8 cellular contexts compared by ENCODE assay signal in the genomic region with DNA sequence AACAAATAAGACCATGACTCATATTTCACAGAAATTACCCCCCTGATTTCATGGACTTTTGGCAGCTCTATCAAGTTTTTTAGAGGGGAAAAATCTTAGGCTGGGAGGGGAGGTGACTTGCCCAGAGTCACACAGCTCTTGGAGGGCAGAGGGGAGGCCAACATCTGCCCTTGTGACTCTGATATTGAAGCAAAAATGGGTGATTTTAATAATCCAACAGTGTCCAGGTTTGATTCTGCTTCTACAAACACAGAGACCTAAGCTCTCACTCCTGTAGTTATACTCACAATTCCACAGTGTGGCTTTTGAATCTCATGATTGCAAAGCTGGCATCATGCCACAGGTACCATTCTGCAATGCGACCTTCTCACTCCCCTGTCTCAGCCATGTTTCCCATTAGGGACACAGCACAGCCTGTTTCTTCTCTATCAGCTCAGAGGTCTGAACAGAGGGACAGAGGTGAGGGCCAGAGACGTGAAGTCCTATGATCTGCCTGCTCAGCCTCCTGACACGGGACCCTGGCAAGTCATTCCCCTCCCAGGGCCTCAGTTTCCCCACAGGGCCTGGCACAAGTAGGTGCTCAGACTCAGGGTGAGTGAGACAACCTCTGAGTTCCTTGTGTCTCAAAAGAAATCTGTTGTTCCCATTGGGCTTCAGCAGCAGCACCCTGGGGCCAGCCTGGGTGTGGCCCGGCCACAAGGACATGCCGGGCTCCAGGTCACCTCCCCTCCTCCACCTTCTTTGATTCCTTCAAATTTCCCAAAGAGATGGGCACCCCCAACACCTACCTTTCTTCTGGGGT. TPM values are rescaled to one million over a fixed set of nuclear protein-coding genes. Genes with fewer than 3 reads are reported as not detected.
A peak's percentile ranks its signal among the peaks of the same experiment; 100 is the strongest.
DNase-seq lines count a peak whose midpoint lies in the region; ATAC-seq, FAIRE-seq and TF ChIP-seq lines count a peak whose summit lies in the region.

No MANE protein-coding gene starts in this region.

- TF ChIP-seq CTCF in Calu3 (IDR thresholded peaks at IDR 0.05; ENCODE audit: unreplicated experiment) (no peak), D721Med (IDR thresholded peaks at IDR 0.05; ENCODE audit: insufficient read depth, missing control alignments) (no peak)

- WGBS in HUES64: 80% methylated on average over 5 of the region's 5 CpGs
- whole genome bisulfite sequencing in adipose tissue, 3 donors: 0 to 1% (median 1%) methylated on average over 5 of the region's 5 CpGs

- intact Hi-C loops in Calu3 (cut with micrococcal nuclease; ENCODE audit: unreplicated experiment): loop anchor here (2.0 kb wide), 1 partner anchor 14 kb away; the partner anchor contains the start of gene APOL1

- H3K4me1 ChIP-seq in HUES64 (ENCODE audit: insufficient read depth, low read length): peaks cover 14% of the 10 kb centered on the region

- CTCF ChIA-PET in Calu3 (lab: Charles Lee): interaction anchor here (0.9 to 4.3 kb wide), 5 partner anchors 13 to 48 kb away, joined by 3 to 63 read pairs (median 4); partner anchors contain the start of gene APOL1

- H3K9me3 Mint-ChIP-seq in Calu3 (ENCODE audit: low read depth, unreplicated experiment): peaks cover 4% of the 10 kb centered on the region

- TSS peak; percentile 39 for BruUV-seq in Calu3 (replicated peaks; lab: Mats Ljungman, UMichigan)

- H3K9ac ChIP-seq in HUES64 (ENCODE audit: low read depth, low read length): peak overlapping the region; percentile 60

- peak; percentile 26 for ATAC-seq in stimulated activated naive CD8-positive, alpha-beta T cell treated with anti-CD3 and anti-CD28 coated beads, Interleukin-15, Interleukin-2, amounts not matched to agents 100 U/mL and 50 U/mL, for 24 hours
- ATAC-seq in HG03354 (IDR thresholded peaks at IDR 0.05; ENCODE audit: poor library complexity, severe bottlenecking, unreplicated experiment): no peak

- H3K27ac Mint-ChIP-seq in Calu3 (ENCODE audit: unreplicated experiment): peak overlapping the region; percentile 95

- H3K4me1 Mint-ChIP-seq in Calu3 (ENCODE audit: low read depth, unreplicated experiment): peaks cover 68% of the 10 kb centered on the region

- DNase-seq in Calu3 (no peak), amniotic stem cell (lab: John Stamatoyannopoulos, UW) (no peak), D721Med (ENCODE audit: insufficient read length, low spot score) (no peak)
- DNase-seq in stimulated activated naive CD8-positive, alpha-beta T cell treated with anti-CD3 and anti-CD28 coated beads, Interleukin-15, Interleukin-2, amounts not matched to agents 100 U/mL and 50 U/mL, for 24 hours: peak; percentile 18

- H3K36me3 Mint-ChIP-seq in Calu3 (ENCODE audit: insufficient read depth, unreplicated experiment): peaks cover 60% of the 10 kb centered on the region

- H3K9me3 ChIP-seq in HUES64 (ENCODE audit: insufficient read depth, low read depth, low read length) (no peaks in the 10 kb centered on the region), iPS-18c (ENCODE audit: control insufficient read depth, insufficient read depth, low read length) (no peaks in the 10 kb centered on the region)

- H3K27me3 ChIP-seq in HUES64 (ENCODE audit: insufficient read depth, low read length): no peaks in the 10 kb centered on the region

- no peaks in the 10 kb centered on the region for H3K27me3 Mint-ChIP-seq in Calu3 (ENCODE audit: unreplicated experiment)

- peak overlapping the region; percentile 60 for H3K4me3 ChIP-seq in HUES64 (ENCODE audit: low read length)
- peak overlapping the region; percentile 35 for H3K4me3 ChIP-seq in iPS-18c (ENCODE audit: insufficient read depth, low read depth, low read length)

- H3K27ac ChIP-seq in HUES64 (ENCODE audit: low read depth, low read length) (no peak overlapping the region), adipose tissue (ENCODE audit: low read depth, low read length) (peak overlapping the region; percentile 61)

- no peak for FAIRE-seq in D721Med (lab: Jason Lieb, UNC)

- H3K36me3 ChIP-seq in HUES64 (ENCODE audit: insufficient read depth, low read length): no peaks in the 10 kb centered on the region

- peak overlapping the region; percentile 97 for H3K4me3 Mint-ChIP-seq in Calu3 (ENCODE audit: low read depth, unreplicated experiment)

RNA-seq across cellular contexts. Expression of gene APOL2, which starts 0.8 kb away (rescaled TPM):
- 90.1 and 154 TPM in 2 replicates for total RNA-seq in Calu3 (2022)
- 6.0 TPM for polyA plus RNA-seq in HUES64 (2013, experiment 1 of 2)
- polyA plus RNA-seq in HUES64 (2013, experiment 2 of 2): 8.5 TPM
- 10 to 100 TPM; 20.7 to 56.8 (median 33.7) TPM for polyA plus RNA-seq in adipose tissue

RNA-seq across cellular contexts. Expression of gene APOL1, which starts 14.4 kb away (rescaled TPM):
- 313 and 501 TPM in 2 replicates for total RNA-seq in Calu3 (2022)
- polyA plus RNA-seq in HUES64 (2013, experiment 1 of 2): not detected
- polyA plus RNA-seq in HUES64 (2013, experiment 2 of 2): not detected
- polyA plus RNA-seq in adipose tissue: 10 to 100 TPM in 2 of 3 donors, 1 to 10 TPM in 1; 9.5 to 37.2 (median 37.2) TPM

RNA-seq across cellular contexts. Expression of gene APOL4, which starts 36.9 kb away (rescaled TPM):
- 1.5 and 4.3 TPM in 2 replicates for total RNA-seq in Calu3 (2022)
- 0.25 TPM for polyA plus RNA-seq in HUES64 (2013, experiment 1 of 2)
- 0.06 TPM for polyA plus RNA-seq in HUES64 (2013, experiment 2 of 2)
- polyA plus RNA-seq in adipose tissue: 10 to 100 TPM in 2 of 3 donors, 1 to 10 TPM in 1; 6.1 to 39.1 (median 38.9) TPM
